Comparison of ENCODE assay signal across 8 cellular contexts in the genomic region with DNA sequence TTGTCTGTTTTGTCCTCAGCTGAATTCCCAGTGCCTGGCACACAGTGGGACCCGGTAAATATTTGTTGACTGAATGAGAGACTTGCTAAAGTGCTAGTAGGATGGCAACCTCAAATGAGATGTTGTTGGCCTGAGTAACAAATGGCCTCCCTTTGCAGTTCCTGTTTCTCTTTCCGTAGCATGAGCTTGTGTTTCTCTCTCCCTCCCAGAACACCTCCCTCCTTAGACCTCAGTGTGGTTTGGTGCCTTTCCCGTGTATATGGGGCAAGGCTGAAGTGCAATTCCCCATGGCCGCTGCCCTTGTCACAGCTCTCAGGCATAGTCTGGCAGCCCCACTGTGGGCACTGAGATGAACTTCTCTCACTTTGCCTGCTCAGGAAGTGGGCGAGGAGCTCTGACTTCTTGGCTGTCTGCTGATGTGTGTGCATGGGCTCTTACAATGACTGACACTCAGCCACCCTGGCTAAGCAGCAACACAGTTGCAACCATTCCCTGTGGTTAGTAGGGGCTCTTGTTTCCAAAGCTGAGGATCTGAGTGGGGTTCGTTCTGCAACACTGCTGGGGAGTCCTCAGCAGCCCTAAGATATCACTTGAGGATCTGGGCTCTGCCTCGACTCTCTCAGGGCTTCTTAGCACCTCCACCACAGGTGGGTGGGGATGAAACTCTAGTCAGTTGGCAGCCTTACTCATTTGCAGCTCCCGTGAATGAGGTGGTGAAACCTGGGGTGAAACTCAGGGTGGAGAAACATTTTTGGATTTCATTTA.
DNase-seq lines count a peak whose midpoint lies in the region; ATAC-seq and FAIRE-seq lines count a peak whose summit lies in the region.

No MANE protein-coding gene starts in this region.

- H3K27me3 Mint-ChIP-seq in activated naive CD4-positive, alpha-beta T cell treated with anti-CD3 and anti-CD28 coated beads for 36 hours (ENCODE audit: low read depth), result no peaks in the 10 kb centered on the region

- peak overlapping the region; percentile 96 for H3K27ac Mint-ChIP-seq in activated naive CD4-positive, alpha-beta T cell treated with anti-CD3 and anti-CD28 coated beads for 36 hours

- ATAC-seq in GM18520 (IDR thresholded peaks at IDR 0.05; ENCODE audit: unreplicated experiment) (peak; percentile 71), HG02884 (IDR thresholded peaks at IDR 0.05; ENCODE audit: unreplicated experiment) (peak; percentile 78)

- H3K4me1 Mint-ChIP-seq in activated naive CD4-positive, alpha-beta T cell treated with anti-CD3 and anti-CD28 coated beads for 36 hours (ENCODE audit: low read depth), result peaks cover 57% of the 10 kb centered on the region

- H3K4me3 Mint-ChIP-seq in activated naive CD4-positive, alpha-beta T cell treated with anti-CD3 and anti-CD28 coated beads for 36 hours, result peak overlapping the region; percentile 71

- CTCF ChIA-PET in activated naive CD4-positive, alpha-beta T cell treated with anti-CD3 and anti-CD28 coated beads for 36 hours (lab: Charles Lee), result interaction anchor here (0.6 to 2.1 kb wide), 11 partner anchors 8 to 480 kb away, joined by 3 to 8 read pairs (median 4); no protein-coding TSS in a partner anchor

- peak; percentile 62 for DNase-seq in SKM-1 (lab: John Stamatoyannopoulos, UW; ENCODE audit: unreplicated experiment)
- peak; percentile 86 for DNase-seq in activated naive CD4-positive, alpha-beta T cell treated with anti-CD3 and anti-CD28 coated beads for 36 hours
- peak; percentile 54 for DNase-seq in stimulated activated CD4-positive, alpha-beta T cell treated with anti-CD3 and anti-CD28 coated beads, Interleukin-12 subunit alpha, Interleukin-12 subunit beta, amount 100 ng/mL, for 4 hours
- no peak for DNase-seq in DMS 273 (lab: John Stamatoyannopoulos, UW; ENCODE audit: unreplicated experiment)
- no peak for DNase-seq in frontal cortex (ENCODE audit: low spot score in 2 of 2)
- DNase-seq in AG08396 (ENCODE audit: low spot score), result no peak

- no peaks in the 10 kb centered on the region for H3K9me3 Mint-ChIP-seq in activated naive CD4-positive, alpha-beta T cell treated with anti-CD3 and anti-CD28 coated beads for 36 hours

- FAIRE-seq in frontal cortex (lab: Jason Lieb, UNC), result no peak

- H3K36me3 Mint-ChIP-seq in activated naive CD4-positive, alpha-beta T cell treated with anti-CD3 and anti-CD28 coated beads for 36 hours (ENCODE audit: low read depth), result no peaks in the 10 kb centered on the region

- intact Hi-C loops in activated naive CD4-positive, alpha-beta T cell treated with anti-CD3 and anti-CD28 coated beads for 36 hours (cut with micrococcal nuclease), result loop anchor here (1.0 to 5.0 kb wide), 12 partner anchors 8 to 943 kb away; partner anchors contain the start of genes C1GALT1, GLCCI1, MIOS and UMAD1

Comparison
In these comparisons a context has a peak if more than half of its experiments do, and no peak if none do; other contexts are left out.
1. DNase-seq: peak in SKM-1 (single experiment), activated naive CD4-positive, alpha-beta T cell treated with anti-CD3 and anti-CD28 coated beads for 36 hours (single experiment) and stimulated activated CD4-positive, alpha-beta T cell treated with anti-CD3 and anti-CD28 coated beads, Interleukin-12 subunit alpha, Interleukin-12 subunit beta, amount 100 ng/mL, for 4 hours (single experiment); none in DMS 273 (single experiment), frontal cortex (0 of 2) and AG08396 (single experiment).